9 cellular contexts compared by ENCODE assay signal in genomic region chr1:224497714-224498573, GRCh38.
DNase-seq lines count a peak whose midpoint lies in the region; ATAC-seq and TF ChIP-seq lines count a peak whose summit lies in the region.
"Had no signal": no experiment of that assay in that cellular context is flagged by ENCODE, and none has a peak within 500 bp of the region (broad histone marks: within the 10 kb centered on the region; RNA-seq: fewer than 3 reads in every experiment).

No MANE protein-coding gene starts in this region.

- no peaks in the 10 kb centered on the region for H3K36me3 Mint-ChIP-seq in osteocyte (ENCODE audit: unreplicated experiment)
- peaks cover 4% of the 10 kb centered on the region for H3K36me3 Mint-ChIP-seq in type B pancreatic cell

- TF ChIP-seq CTCF in osteocyte (IDR thresholded peaks at IDR 0.05): peak; percentile 6
- TF ChIP-seq CTCF in type B pancreatic cell (conservative IDR thresholded peaks at IDR 0.05): no peak

- DNase-seq in NCI-H524 (lab: John Stamatoyannopoulos, UW) (peak; percentile 82 to 90), activated T-cell treated with anti-CD3 and anti-CD28 coated beads for 4 hours (peak; percentile 43), fibroblast of peridontal ligament (ENCODE audit: extremely low read depth) (peak; percentile 79), osteocyte (ENCODE audit: extremely low spot score, unreplicated experiment) (no peak), type B pancreatic cell (ENCODE audit: extremely low spot score, unreplicated experiment) (no peak), NCI-H1105 treated with DMSO at 0.1 percent for 48 hours (lab: John Stamatoyannopoulos, UW) (no peak)
- DNase-seq: naive B cell had no signal

- no peak overlapping the region for H3K4me3 Mint-ChIP-seq in osteocyte (ENCODE audit: unreplicated experiment)
- peak overlapping the region; percentile 71 for H3K4me3 Mint-ChIP-seq in type B pancreatic cell
- H3K4me3 Mint-ChIP-seq: naive B cell had no signal

- H3K4me1 Mint-ChIP-seq in osteocyte (ENCODE audit: unreplicated experiment): peaks cover 59% of the 10 kb centered on the region
- peaks cover 45% of the 10 kb centered on the region for H3K4me1 Mint-ChIP-seq in type B pancreatic cell (ENCODE audit: unreplicated experiment)

- peak; percentile 96 for ATAC-seq in GM18517 (IDR thresholded peaks at IDR 0.05; ENCODE audit: unreplicated experiment)
- ATAC-seq in HG02759 (IDR thresholded peaks at IDR 0.05; ENCODE audit: unreplicated experiment): peak; percentile 96

- H3K9me3 Mint-ChIP-seq in osteocyte (ENCODE audit: unreplicated experiment) (peaks cover 9% of the 10 kb centered on the region), type B pancreatic cell (peaks cover 12% of the 10 kb centered on the region)

- H3K27ac Mint-ChIP-seq in osteocyte (ENCODE audit: unreplicated experiment) (peak overlapping the region; percentile 90), type B pancreatic cell (peak overlapping the region; percentile 88)

- H3K27me3 Mint-ChIP-seq in osteocyte (ENCODE audit: unreplicated experiment): no peaks in the 10 kb centered on the region
- no peaks in the 10 kb centered on the region for H3K27me3 Mint-ChIP-seq in type B pancreatic cell
- H3K27me3 Mint-ChIP-seq: naive B cell had no signal

Comparison
In these comparisons a context has a peak if more than half of its experiments do, and no peak if none do; other contexts are left out.
1. DNase-seq: peak in NCI-H524 (2 of 2), activated T-cell treated with anti-CD3 and anti-CD28 coated beads for 4 hours (single experiment) and fibroblast of peridontal ligament (single experiment); none in osteocyte (single experiment), type B pancreatic cell (single experiment) and NCI-H1105 treated with DMSO at 0.1 percent for 48 hours (single experiment).